ENCODE assay signal across 8 cellular contexts in the genomic region with DNA sequence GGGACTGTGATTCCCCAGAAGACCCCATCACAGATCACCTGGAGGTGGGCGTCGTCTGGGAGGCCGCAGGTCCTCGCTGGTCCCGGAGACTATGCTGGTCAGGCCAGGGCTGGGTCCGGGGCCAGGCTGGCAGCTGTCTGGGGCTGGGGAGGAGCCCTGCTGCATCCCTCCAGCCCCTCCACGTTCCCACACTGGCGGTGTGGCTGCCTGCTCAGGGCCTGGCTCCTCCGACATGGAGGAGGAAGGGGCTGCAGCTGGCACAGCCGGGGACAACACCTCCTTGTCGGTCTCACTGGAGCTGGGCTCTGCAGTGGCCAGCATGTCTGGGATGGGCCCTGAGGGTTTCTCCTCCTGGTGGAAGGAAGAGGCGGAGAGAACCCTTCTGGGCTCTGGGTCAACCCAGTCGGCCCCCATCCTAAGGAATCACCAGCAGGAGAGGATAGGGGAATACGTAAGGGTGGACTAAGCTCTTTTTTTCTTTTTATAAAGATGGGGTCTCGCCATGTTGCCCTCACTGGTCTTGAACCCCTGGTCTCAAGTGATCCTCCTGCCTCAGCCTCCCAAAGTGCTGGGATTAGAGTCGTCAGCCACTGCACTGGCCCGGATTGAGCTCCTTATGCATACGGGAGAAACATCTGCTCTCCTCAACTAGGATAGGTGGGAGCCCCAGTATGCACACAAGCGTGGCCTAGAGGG. TPM values are rescaled to one million over a fixed set of nuclear protein-coding genes. Genes with fewer than 3 reads are reported as not detected.
DNase-seq lines count a peak whose midpoint lies in the region; ATAC-seq and TF ChIP-seq lines count a peak whose summit lies in the region.

No MANE protein-coding gene starts in this region.

- peak overlapping the region; percentile 94 for H3K4me3 Mint-ChIP-seq in activated CD4-positive, alpha-beta T cell treated with anti-CD3 and anti-CD28 coated beads, Interleukin-2, amount 10 ng/mL, durations not matched to agents 24 days and 14 days

- H3K4me3 ChIP-seq in adrenal gland (peak overlapping the region in 2 of 4 donors; percentile 75 to 85), left lung (peak overlapping the region; percentile 56 to 66), suprapubic skin (peak overlapping the region; percentile 90)

- peaks cover 11% of the 10 kb centered on the region for H3K36me3 Mint-ChIP-seq in activated CD4-positive, alpha-beta T cell treated with anti-CD3 and anti-CD28 coated beads, Interleukin-2, amount 10 ng/mL, durations not matched to agents 24 days and 14 days (ENCODE audit: low read depth)

- WGBS in adrenal gland, 4 donors = 43 to 62% (median 55%) methylated on average over 10 to 19 of the region's 19 CpGs
- 53% methylated on average over 16 of the region's 19 CpGs for WGBS in suprapubic skin

- H3K36me3 ChIP-seq in adrenal gland (replicated peaks in 1 of 2) (peaks cover 0 to 3% of the 10 kb centered on the region in 2 donors), left lung (peaks cover 0 to 14% of the 10 kb centered on the region in 2 donors), suprapubic skin (peaks cover 14% of the 10 kb centered on the region)

- no peaks in the 10 kb centered on the region for H3K27me3 Mint-ChIP-seq in activated CD4-positive, alpha-beta T cell treated with anti-CD3 and anti-CD28 coated beads, Interleukin-2, amount 10 ng/mL, durations not matched to agents 24 days and 14 days

- H3K27ac Mint-ChIP-seq in activated CD4-positive, alpha-beta T cell treated with anti-CD3 and anti-CD28 coated beads, Interleukin-2, amount 10 ng/mL, durations not matched to agents 24 days and 14 days = peak overlapping the region; percentile 100

- H3K4me1 ChIP-seq in adrenal gland (replicated peaks in 1 of 2) (peaks cover 19 to 27% of the 10 kb centered on the region in 2 donors), left lung (peaks cover 8 to 59% of the 10 kb centered on the region in 2 donors), suprapubic skin (peaks cover 46% of the 10 kb centered on the region)

- intact Hi-C loops in activated CD4-positive, alpha-beta T cell treated with anti-CD3 and anti-CD28 coated beads, Interleukin-2, amount 10 ng/mL, durations not matched to agents 24 days and 14 days (cut with micrococcal nuclease) = loop anchor here (1.0 kb wide), 1 partner anchor 100 kb away; the partner anchor contains the start of gene MARCHF2
- intact Hi-C loops in adrenal gland (cut with DNase I) = no loop called here
- intact Hi-C loops in left lung (cut with DNase I) = no loop called here

- no peak for TF ChIP-seq EP300 in suprapubic skin (IDR thresholded peaks at IDR 0.05)

- H3K27ac ChIP-seq in adrenal gland (peak overlapping the region; percentile 89 to 99 (median 98)), left lung (peak overlapping the region; percentile 97 to 99), suprapubic skin (peak overlapping the region; percentile 100)

- no peaks in the 10 kb centered on the region for H3K9me3 Mint-ChIP-seq in activated CD4-positive, alpha-beta T cell treated with anti-CD3 and anti-CD28 coated beads, Interleukin-2, amount 10 ng/mL, durations not matched to agents 24 days and 14 days

- H3K4me1 Mint-ChIP-seq in activated CD4-positive, alpha-beta T cell treated with anti-CD3 and anti-CD28 coated beads, Interleukin-2, amount 10 ng/mL, durations not matched to agents 24 days and 14 days = peaks cover 32% of the 10 kb centered on the region

- H3K27me3 ChIP-seq in adrenal gland (no peaks in the 10 kb centered on the region), left lung (no peaks in the 10 kb centered on the region), suprapubic skin (no peaks in the 10 kb centered on the region)

- TF ChIP-seq CTCF in adrenal gland (IDR thresholded peaks at IDR 0.05) (no peak), left lung (IDR thresholded peaks at IDR 0.05) (no peak), suprapubic skin (IDR thresholded peaks at IDR 0.05) (no peak)

- DNase-seq in activated CD4-positive, alpha-beta T cell treated with anti-CD3 and anti-CD28 coated beads, Interleukin-2, amount 10 ng/mL, durations not matched to agents 24 days and 14 days = no peak
- no peak for DNase-seq in activated CD4-positive, alpha-beta T cell treated with anti-CD3 and anti-CD28 coated beads, Interleukin-2, amount 50 U/mL, for 1 hour
- DNase-seq in adrenal gland (no peak), left lung (no peak), suprapubic skin (ENCODE audit: low spot score in 2 of 2) (no peak), OCI-M2 (lab: John Stamatoyannopoulos, UW; ENCODE audit: unreplicated experiment) (no peak), retina (no peak)
- DNase-seq in stimulated activated naive CD4-positive, alpha-beta T cell (lab: John Stamatoyannopoulos, UW) = no peak

- H3K9me3 ChIP-seq in adrenal gland (replicated peaks in 1 of 3) = no peaks in the 10 kb centered on the region
- H3K9me3 ChIP-seq in left lung = no peaks in the 10 kb centered on the region
- no peaks in the 10 kb centered on the region for H3K9me3 ChIP-seq in suprapubic skin

- TF ChIP-seq POLR2A in adrenal gland (IDR thresholded peaks at IDR 0.05) (peak in 1 of 2 donors; percentile 12), suprapubic skin (IDR thresholded peaks at IDR 0.05) (no peak)

- no peak for ATAC-seq in left lung

RNA-seq across cellular contexts. Expression of gene ZNF414, which starts 0.8 kb away (rescaled TPM):
- 18.1 and 25.6 TPM in 2 replicates for total RNA-seq in activated CD4-positive, alpha-beta T cell treated with anti-CD3 and anti-CD28 coated beads, Interleukin-2, amount 10 ng/mL, durations not matched to agents 24 days and 14 days
- 10 to 100 TPM; 17.5 to 64.6 (median 25.5) TPM for total RNA-seq in adrenal gland
- 100 to 1,000 TPM in 1 of 3 donors, 10 to 100 TPM in 1, 1 to 10 TPM in 1; 5.2 to 103 (median 49.6) TPM for polyA plus RNA-seq in adrenal gland
- 10 to 100 TPM; 15.4 to 19.2 TPM for total RNA-seq in left lung
- 10 to 100 TPM; 10.4 to 43.7 (median 18.0) TPM for total RNA-seq in suprapubic skin

RNA-seq across cellular contexts. Expression of gene PRAM1, which starts 10.7 kb away (rescaled TPM):
- total RNA-seq in activated CD4-positive, alpha-beta T cell treated with anti-CD3 and anti-CD28 coated beads, Interleukin-2, amount 10 ng/mL, durations not matched to agents 24 days and 14 days = 0.33 and 0.38 TPM in 2 replicates
- total RNA-seq in adrenal gland = 1 to 10 TPM in 6 of 8 donors, under 1 TPM in 2; 0.24 to 3.1 (median 2.0) TPM
- 10 to 100 TPM in 1 of 3 donors, 1 to 10 TPM in 1, under 1 TPM in 1; 0.20 to 21.4 (median 4.4) TPM for polyA plus RNA-seq in adrenal gland
- 10 to 100 TPM; 10.7 to 26.8 TPM for total RNA-seq in left lung
- 1 to 10 TPM in 1 of 4 donors, under 1 TPM in 2, not detected in 1; 0.25 to 2.3 (median 0.34) TPM for total RNA-seq in suprapubic skin
